In the genomic region with DNA sequence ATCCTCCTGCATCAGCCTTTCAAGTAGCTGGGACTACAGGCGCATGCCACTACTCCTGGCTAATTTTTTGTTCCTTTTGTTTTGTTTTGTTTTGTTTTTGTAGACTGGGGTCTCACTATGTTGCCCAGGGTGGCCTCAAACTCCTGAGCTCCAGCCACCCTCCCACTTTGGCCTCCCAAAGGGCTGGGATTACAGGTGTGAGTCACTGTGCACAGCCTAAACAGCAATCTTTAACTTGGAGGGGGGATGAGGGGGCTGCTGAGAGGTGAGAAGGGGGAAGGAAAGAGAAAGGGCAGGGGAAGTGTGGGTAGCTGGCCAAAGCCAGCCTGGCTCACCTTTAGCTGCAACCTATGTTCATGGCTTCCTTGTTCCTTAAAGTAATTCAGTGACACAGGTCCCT, we compare ENCODE assay signal across 1 cellular context.
TF ChIP-seq lines count a peak whose summit lies in the region.

No MANE protein-coding gene starts in this region.

TF ChIP-seq in IMR-90, 13 proteins besides CTCF, POLR2A, EP300 and RAD21:
- TF ChIP-seq ELK1 (IDR thresholded peaks at IDR 0.05; ENCODE audit: borderline replicate concordance, low read depth, low read length): no peak
- TF ChIP-seq CEBPB (IDR thresholded peaks at IDR 0.05; ENCODE audit: low read depth, low read length): no peak
- TF ChIP-seq RCOR1 (IDR thresholded peaks at IDR 0.05; ENCODE audit: insufficient replicate concordance, low read length): no peak
- no peak for TF ChIP-seq BHLHE40 (IDR thresholded peaks at IDR 0.05; ENCODE audit: low read depth, low read length)
